In the genomic region with DNA sequence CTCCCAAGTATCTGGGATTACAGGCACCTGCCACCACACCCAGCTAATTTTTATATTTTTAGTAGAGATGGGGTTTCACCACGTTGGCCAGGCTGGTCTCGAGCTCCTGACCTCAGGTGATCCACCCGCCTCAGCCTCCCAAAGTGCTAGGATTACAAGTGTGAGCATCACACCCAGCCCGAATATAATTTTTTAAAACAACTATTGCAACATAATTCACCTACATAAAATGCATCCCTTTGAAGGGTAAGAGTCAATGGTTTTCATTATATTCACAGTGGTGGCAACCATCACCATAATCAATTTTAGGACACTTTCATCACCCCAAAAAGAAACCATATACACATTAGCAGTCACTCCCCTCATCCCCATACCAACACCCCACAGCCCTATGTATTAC, we compare ENCODE assay signal across 7 cellular contexts. TPM values are rescaled to one million over a fixed set of nuclear protein-coding genes. Genes with fewer than 3 reads are reported as not detected.
A peak's percentile ranks its signal among the peaks of the same experiment; 100 is the strongest.
DNase-seq lines count a peak whose midpoint lies in the region; ATAC-seq, FAIRE-seq and TF ChIP-seq lines count a peak whose summit lies in the region.
"Not testable (repeated sequence)": the region's sequence is repeated elsewhere in the genome, so short reads cannot be mapped to it uniquely, and the experiment has no call there.

No MANE protein-coding gene starts in this region.

- peaks cover 90% of the 10 kb centered on the region for H3K79me2 ChIP-seq in K562 (ENCODE audit: control insufficient read depth, insufficient read depth, low read length)
- H3K79me2 ChIP-seq in HepG2 (ENCODE audit: insufficient read depth, low read length) = peaks cover 77% of the 10 kb centered on the region

- H3K4me2 ChIP-seq in K562 (ENCODE audit: insufficient read depth, low read length); HepG2 (ENCODE audit: low read depth, low read length): not testable (repeated sequence)

- not testable (repeated sequence) for H3K27me3 ChIP-seq in K562 (ENCODE audit: control insufficient read depth in 2 of 2, insufficient read depth in 2 of 2, low read length in 2 of 2); HepG2 (ENCODE audit: control insufficient read depth in 1 of 2, insufficient read depth in 2 of 2, low read length in 2 of 2); gastrocnemius medialis

- not testable (repeated sequence) for H3K27ac ChIP-seq in K562 (ENCODE audit: extremely low read depth, low read depth, low read length); HepG2 (ENCODE audit: extremely low read length, insufficient read depth, low read length)
- peak overlapping the region; percentile 89 to 100 (median 98) for H3K27ac ChIP-seq in gastrocnemius medialis

- in situ Hi-C loops in K562 (cut with MboI); HepG2 (cut with HindIII; ENCODE audit: extremely low pct_ligation_motif_present, low pct_unique_long_range_greater_than_20kb); gastrocnemius medialis (cut with MboI; ENCODE audit: low sequenced_read_pairs in 4 of 4): not testable (repeated sequence)

- not testable (repeated sequence) for FAIRE-seq in K562 (lab: Jason Lieb, UNC); HepG2 (lab: Jason Lieb, UNC)

- peaks cover 37% of the 10 kb centered on the region for H3K36me3 Mint-ChIP-seq in T-cell
- H3K36me3 Mint-ChIP-seq in activated CD4-positive, alpha-beta memory T cell treated with anti-CD3 and anti-CD28 coated beads for 36 hours = peaks cover 22% of the 10 kb centered on the region
- H3K36me3 Mint-ChIP-seq in activated T-cell treated with anti-CD3 and anti-CD28 coated beads, Interleukin-2, amount 50 U/mL, for 24 hours (ENCODE audit: low read depth) = peaks cover 69% of the 10 kb centered on the region
- not testable (repeated sequence) for H3K36me3 Mint-ChIP-seq in natural killer cell

- not testable (repeated sequence) for TF ChIP-seq POLR2A in K562 (conservative IDR thresholded peaks at IDR 0.05); HepG2 (IDR thresholded peaks at IDR 0.05; ENCODE audit: insufficient read depth in 1 of 2, low read depth in 2 of 2, low read length in 2 of 2); gastrocnemius medialis (IDR thresholded peaks at IDR 0.05)

- H3K4me1 Mint-ChIP-seq in T-cell = peaks cover 74 to 82% (median 81%) of the 10 kb centered on the region in 3 donors
- H3K4me1 Mint-ChIP-seq in activated CD4-positive, alpha-beta memory T cell treated with anti-CD3 and anti-CD28 coated beads for 36 hours (ENCODE audit: low read depth) = peaks cover 58% of the 10 kb centered on the region
- peaks cover 62% of the 10 kb centered on the region for H3K4me1 Mint-ChIP-seq in activated T-cell treated with anti-CD3 and anti-CD28 coated beads, Interleukin-2, amount 50 U/mL, for 24 hours (ENCODE audit: low read depth)
- H3K4me1 Mint-ChIP-seq in natural killer cell = peaks cover 65 to 75% of the 10 kb centered on the region in 2 donors

- TF ChIP-seq RAD21 in K562 (CRISPR knock-in tag; conservative IDR thresholded peaks at IDR 0.05 in 1 of 2, IDR thresholded peaks at IDR 0.05 in 1 of 2); HepG2 (CRISPR knock-in tag; IDR thresholded peaks at IDR 0.05): not testable (repeated sequence)

- H3K4me1 ChIP-seq in K562 (replicated peaks in 1 of 2; ENCODE audit: control insufficient read depth in 2 of 2, insufficient read depth in 2 of 2, low read length in 2 of 2) (peaks cover 9 to 13% of the 10 kb centered on the region in 2 experiments; a peak in 4 of 5 replicates), HepG2 (ENCODE audit: insufficient read depth, low read length) (peaks cover 27% of the 10 kb centered on the region), gastrocnemius medialis (peaks cover 53 to 73% of the 10 kb centered on the region in 2 donors)

- not testable (repeated sequence) for H3K9me1 ChIP-seq in K562 (ENCODE audit: control insufficient read depth, insufficient read depth, low read length)

- intact Hi-C loops in activated CD4-positive, alpha-beta memory T cell treated with anti-CD3 and anti-CD28 coated beads for 36 hours (cut with micrococcal nuclease); K562 (cut with micrococcal nuclease); HepG2 (cut with micrococcal nuclease; ENCODE audit: unreplicated experiment); natural killer cell (cut with micrococcal nuclease): not testable (repeated sequence)
- intact Hi-C loops in gastrocnemius medialis (cut with DNase I; ENCODE audit: low total_unique reads) = loop anchor here (10.0 kb wide), 1 partner anchor 315 kb away; the partner anchor contains the start of genes ARPC5L and RPL35

- not testable (repeated sequence) for H3K4me3 Mint-ChIP-seq in T-cell; activated CD4-positive, alpha-beta memory T cell treated with anti-CD3 and anti-CD28 coated beads for 36 hours; activated T-cell treated with anti-CD3 and anti-CD28 coated beads, Interleukin-2, amount 50 U/mL, for 24 hours; natural killer cell

- ATAC-seq in T-cell (replicated peaks in 1 of 4); K562; HepG2; natural killer cell; gastrocnemius medialis: not testable (repeated sequence)

- H3K9me3 Mint-ChIP-seq in T-cell; activated CD4-positive, alpha-beta memory T cell treated with anti-CD3 and anti-CD28 coated beads for 36 hours; activated T-cell treated with anti-CD3 and anti-CD28 coated beads, Interleukin-2, amount 50 U/mL, for 24 hours; natural killer cell: not testable (repeated sequence)

- not testable (repeated sequence) for TF ChIP-seq CTCF in K562 (IDR thresholded peaks at IDR 0.05 in 2 of 3, conservative IDR thresholded peaks at IDR 0.05 in 1 of 3; ENCODE audit: insufficient read depth in 2 of 3, low read depth in 1 of 3, low read length in 3 of 3); HepG2 (CRISPR knock-in tag; IDR thresholded peaks at IDR 0.05); natural killer cell (IDR thresholded peaks at IDR 0.05); gastrocnemius medialis (IDR thresholded peaks at IDR 0.05 in 4 of 5, conservative IDR thresholded peaks at IDR 0.05 in 1 of 5)

- TF ChIP-seq EP300 in K562 (IDR thresholded peaks at IDR 0.05; ENCODE audit: low read length); HepG2 (IDR thresholded peaks at IDR 0.05; ENCODE audit: low read depth in 2 of 2, low read length in 2 of 2); HepG2 (CRISPR knock-in tag; IDR thresholded peaks at IDR 0.05; ENCODE audit: borderline replicate concordance): not testable (repeated sequence)

- H3K27me3 Mint-ChIP-seq in T-cell; activated CD4-positive, alpha-beta memory T cell treated with anti-CD3 and anti-CD28 coated beads for 36 hours; activated T-cell treated with anti-CD3 and anti-CD28 coated beads, Interleukin-2, amount 50 U/mL, for 24 hours; natural killer cell (ENCODE audit: low read depth in 2 of 2): not testable (repeated sequence)

- peak overlapping the region; percentile 22 to 44 for H3K27ac Mint-ChIP-seq in T-cell
- peak overlapping the region; percentile 26 for H3K27ac Mint-ChIP-seq in activated CD4-positive, alpha-beta memory T cell treated with anti-CD3 and anti-CD28 coated beads for 36 hours
- H3K27ac Mint-ChIP-seq in activated T-cell treated with anti-CD3 and anti-CD28 coated beads, Interleukin-2, amount 50 U/mL, for 24 hours = peak overlapping the region; percentile 13
- H3K27ac Mint-ChIP-seq in natural killer cell = peak overlapping the region; percentile 41 to 66

- H3K9me3 ChIP-seq in K562 (replicated peaks; ENCODE audit: control insufficient read depth, insufficient read depth, low read depth, low read length); HepG2 (ENCODE audit: low read length); gastrocnemius medialis: not testable (repeated sequence)

- not testable (repeated sequence) for BruUV-seq in K562 (replicated peaks; lab: Mats Ljungman, UMichigan); HepG2 (replicated peaks; lab: Mats Ljungman, UMichigan)

- DNase-seq in T-cell; activated CD4-positive, alpha-beta memory T cell treated with anti-CD3 and anti-CD28 coated beads for 36 hours; activated T-cell treated with anti-CD3 and anti-CD28 coated beads, Interleukin-2, amount 50 U/mL, for 24 hours; K562 (ENCODE audit: extremely low read depth in 1 of 4, low spot score in 3 of 4); HepG2 (ENCODE audit: low spot score); natural killer cell; gastrocnemius medialis: not testable (repeated sequence)

- not testable (repeated sequence) for H3K36me3 ChIP-seq in K562 (ENCODE audit: control insufficient read depth, insufficient read depth, low read length); HepG2 (replicated peaks in 1 of 2; ENCODE audit: control insufficient read depth in 1 of 2, insufficient read depth in 2 of 2, low read length in 2 of 2); gastrocnemius medialis

- 100% methylated on average over 2 of the region's 4 CpGs for WGBS in K562 (ENCODE audit: insufficient coverage, low coverage, missing lambda C conversion rate)
- 93% methylated on average over 4 of the region's 4 CpGs for WGBS in HepG2 (ENCODE audit: low lambda C conversion rate)

- POLR2A ChIA-PET in T-cell (lab: Charles Lee) = interaction anchor here in 1 of 2 donors (0.8 kb wide), 1 partner anchor 23 kb away, joined by 5 read pairs; no protein-coding TSS in a partner anchor
- POLR2A ChIA-PET in activated CD4-positive, alpha-beta memory T cell treated with anti-CD3 and anti-CD28 coated beads for 36 hours (lab: Charles Lee); K562 (lab: Yijun Ruan, JAX); HepG2 (lab: Yijun Ruan, JAX): not testable (repeated sequence)

- H3K4me3 ChIP-seq in K562; HepG2 (replicated peaks in 1 of 3; ENCODE audit: insufficient read depth in 1 of 3, low read depth in 2 of 3, low read length in 3 of 3); gastrocnemius medialis: not testable (repeated sequence)

- not testable (repeated sequence) for H2AFZ ChIP-seq in K562 (ENCODE audit: low read depth, low read length); HepG2 (ENCODE audit: low read length)

- H4K20me1 ChIP-seq in K562 (replicated peaks; ENCODE audit: control insufficient read depth, insufficient read depth, low read length); HepG2 (ENCODE audit: insufficient read depth, low read length): not testable (repeated sequence)

- H3K9ac ChIP-seq in K562 (ENCODE audit: insufficient read depth in 1 of 2, low read depth in 2 of 2, low read length in 2 of 2); HepG2 (ENCODE audit: insufficient read depth, low read depth, low read length): not testable (repeated sequence)

- CTCF ChIA-PET in T-cell (lab: Charles Lee) = interaction anchor here in 1 of 2 donors (0.6 kb wide), 1 partner anchor 12 kb away, joined by 3 read pairs; no protein-coding TSS in a partner anchor
- CTCF ChIA-PET in activated CD4-positive, alpha-beta memory T cell treated with anti-CD3 and anti-CD28 coated beads for 36 hours (lab: Charles Lee) = interaction anchor here (0.6 kb wide), 1 partner anchor 22 kb away, joined by 3 read pairs; no protein-coding TSS in a partner anchor
- CTCF ChIA-PET in K562 (lab: Yijun Ruan, JAX; ENCODE audit: low intra/inter-chr PET ratio); HepG2 (lab: Yijun Ruan, JAX; ENCODE audit: low intra/inter-chr PET ratio, low total read pairs): not testable (repeated sequence)

RNA-seq across cellular contexts. Expression of gene PPP6C, which starts 9.8 kb away (rescaled TPM):
- total RNA-seq in T-cell (10 to 100 TPM; 34.0 to 42.7 (median 37.0) TPM), K562 (2014; rRNA removed) (18.8 and 23.1 TPM in 2 replicates), K562 (2014; rRNA removed; fragmentation: Illumina TruSeq; extraction: Trizol) (41.0 and 48.5 TPM in 2 replicates), K562 (2015; rRNA removed; fragmentation: Illumina TruSeq; extraction: Trizol) (33.7 and 36.5 TPM in 2 replicates), K562 (2021) (41.5 and 44.8 TPM in 2 replicates), HepG2 (2016; rRNA removed; fragmentation: Illumina TruSeq; extraction: Trizol) (20.9 and 32.7 TPM in 2 replicates), natural killer cell (10 to 100 TPM; 31.1 to 37.4 (median 34.8) TPM), gastrocnemius medialis (10 to 100 TPM; 49.4 to 80.6 (median 73.6) TPM)
- total RNA-seq in activated CD4-positive, alpha-beta memory T cell treated with anti-CD3 and anti-CD28 coated beads for 36 hours = 10 to 100 TPM; 46.7 to 47.4 TPM
- total RNA-seq in K562 (2011; cell fraction: chromatin; rRNA removed; ENCODE audit: low replicate concordance) = 6.8 and 18.2 TPM in 2 replicates
- total RNA-seq in K562 (2011; cell fraction: nucleolus; rRNA removed) = 5.5 and 5.7 TPM in 2 replicates
- 11.7 and 18.9 TPM in 2 replicates for total RNA-seq in K562 (2011; cell fraction: nucleoplasm; rRNA removed)
- polyA plus RNA-seq in K562 (2011; rRNA removed) (27.4 and 44.8 TPM in 2 replicates), K562 (2014; fragmentation: Illumina TruSeq; extraction: Trizol) (36.0 and 40.9 TPM in 2 replicates), K562 (2014; fragmentation: Nextera tagmentation; extraction: Ambion mirVana) (10 to 100 TPM; 35.0 to 38.3 TPM), K562 (2014; rRNA removed) (25.4 and 30.0 TPM in 2 replicates), HepG2 (2011; rRNA removed) (13.0 and 18.5 TPM in 2 replicates)
- 10.1 and 24.5 TPM in 2 replicates for polyA plus RNA-seq in K562 (2011; cell fraction: cytosol; rRNA removed)
- 5.7 and 10.9 TPM in 2 replicates for polyA plus RNA-seq in K562 (2011; cell fraction: nucleus; rRNA removed)
- polyA plus RNA-seq in K562 (2012) = 26.5 and 30.6 TPM in 2 replicates
- 37.4 and 46.7 TPM in 2 replicates for polyA minus RNA-seq in K562 (2011; rRNA and poly(A)+ RNA removed)
- 16.5 and 21.3 TPM in 2 replicates for polyA minus RNA-seq in K562 (2011; cell fraction: cytosol; rRNA and poly(A)+ RNA removed)
- 3.4 and 8.1 TPM in 2 replicates for polyA minus RNA-seq in K562 (2011; cell fraction: nucleus; rRNA and poly(A)+ RNA removed)
- 7.3 and 8.8 TPM in 2 replicates for total RNA-seq in HepG2 (2016; cell fraction: cytosol; rRNA removed; fragmentation: Illumina TruSeq; extraction: Trizol; ENCODE audit: low read depth)
- 22.6 and 28.4 TPM in 2 replicates for total RNA-seq in HepG2 (2016; cell fraction: insoluble cytoplasmic fraction; rRNA removed; fragmentation: Illumina TruSeq; extraction: Trizol)
- 17.5 and 19.3 TPM in 2 replicates for total RNA-seq in HepG2 (2016; cell fraction: membrane; rRNA removed; fragmentation: Illumina TruSeq; extraction: Trizol)
- total RNA-seq in HepG2 (2016; cell fraction: nucleus; rRNA removed; fragmentation: Illumina TruSeq; extraction: Trizol) = 12.4 and 13.3 TPM in 2 replicates
- polyA plus RNA-seq in HepG2 (2011; cell fraction: cytosol; rRNA removed) = 9.8 and 15.8 TPM in 2 replicates
- 3.2 and 4.7 TPM in 2 replicates for polyA plus RNA-seq in HepG2 (2011; cell fraction: nucleus; rRNA removed)
- 16.8 and 24.2 TPM in 2 replicates for polyA plus RNA-seq in HepG2 (2012)
- polyA plus RNA-seq in HepG2 (2016; cell fraction: cytosol; fragmentation: Illumina TruSeq; extraction: Trizol; ENCODE audit: low read depth) = 8.3 and 8.4 TPM in 2 replicates
- 44.1 and 50.4 TPM in 2 replicates for polyA plus RNA-seq in HepG2 (2016; cell fraction: insoluble cytoplasmic fraction; fragmentation: Illumina TruSeq; extraction: Trizol; ENCODE audit: low read depth)
- 14.4 and 17.7 TPM in 2 replicates for polyA plus RNA-seq in HepG2 (2016; cell fraction: membrane; fragmentation: Illumina TruSeq; extraction: Trizol; ENCODE audit: low read depth)
- polyA plus RNA-seq in HepG2 (2016; cell fraction: nucleus; fragmentation: Illumina TruSeq; extraction: Trizol; ENCODE audit: insufficient read depth, low read depth) = 18.5 and 19.5 TPM in 2 replicates
- 9.8 and 19.2 TPM in 2 replicates for polyA minus RNA-seq in HepG2 (2011; rRNA and poly(A)+ RNA removed; ENCODE audit: low replicate concordance)
- 15.6 and 16.9 TPM in 2 replicates for polyA minus RNA-seq in HepG2 (2011; cell fraction: cytosol; rRNA and poly(A)+ RNA removed)
- polyA minus RNA-seq in HepG2 (2011; cell fraction: nucleus; rRNA and poly(A)+ RNA removed) = 10.2 and 11.8 TPM in 2 replicates

RNA-seq across cellular contexts. Expression of gene RABEPK, which starts 20.6 kb away (rescaled TPM):
- total RNA-seq in T-cell (10 to 100 TPM; 12.0 to 16.3 (median 15.6) TPM), K562 (2014; rRNA removed) (38.3 and 52.9 TPM in 2 replicates), K562 (2014; rRNA removed; fragmentation: Illumina TruSeq; extraction: Trizol) (46.6 and 50.3 TPM in 2 replicates), K562 (2015; rRNA removed; fragmentation: Illumina TruSeq; extraction: Trizol) (47.5 and 49.4 TPM in 2 replicates), K562 (2021) (47.4 and 51.5 TPM in 2 replicates), HepG2 (2016; rRNA removed; fragmentation: Illumina TruSeq; extraction: Trizol) (90.0 and 103 TPM in 2 replicates), natural killer cell (10 to 100 TPM; 10.6 to 13.1 (median 11.8) TPM), gastrocnemius medialis (10 to 100 TPM in 3 of 4 donors, 1 to 10 TPM in 1; 8.7 to 15.0 (median 13.4) TPM)
- 10 to 100 TPM; 20.7 to 21.9 TPM for total RNA-seq in activated CD4-positive, alpha-beta memory T cell treated with anti-CD3 and anti-CD28 coated beads for 36 hours
- 14.7 and 22.7 TPM in 2 replicates for total RNA-seq in K562 (2011; cell fraction: chromatin; rRNA removed; ENCODE audit: low replicate concordance)
- total RNA-seq in K562 (2011; cell fraction: nucleolus; rRNA removed) = 18.2 and 21.8 TPM in 2 replicates
- 18.0 and 21.3 TPM in 2 replicates for total RNA-seq in K562 (2011; cell fraction: nucleoplasm; rRNA removed)
- polyA plus RNA-seq in K562 (2011; rRNA removed) (68.2 and 68.4 TPM in 2 replicates), K562 (2014; fragmentation: Illumina TruSeq; extraction: Trizol) (52.7 and 59.3 TPM in 2 replicates), K562 (2014; fragmentation: Nextera tagmentation; extraction: Ambion mirVana) (100 to 1,000 TPM in 1 of 2 experiments, 10 to 100 TPM in 1; 81.5 to 113 TPM), K562 (2014; rRNA removed) (52.8 and 54.2 TPM in 2 replicates), HepG2 (2011; rRNA removed) (61.1 and 75.5 TPM in 2 replicates)
- polyA plus RNA-seq in K562 (2011; cell fraction: cytosol; rRNA removed) = 58.3 and 66.8 TPM in 2 replicates
- polyA plus RNA-seq in K562 (2011; cell fraction: nucleus; rRNA removed) = 39.3 and 47.1 TPM in 2 replicates
- polyA plus RNA-seq in K562 (2012) = 40.4 and 73.3 TPM in 2 replicates
- 40.8 and 47.8 TPM in 2 replicates for polyA minus RNA-seq in K562 (2011; rRNA and poly(A)+ RNA removed)
- 17.8 and 19.6 TPM in 2 replicates for polyA minus RNA-seq in K562 (2011; cell fraction: cytosol; rRNA and poly(A)+ RNA removed)
- polyA minus RNA-seq in K562 (2011; cell fraction: nucleus; rRNA and poly(A)+ RNA removed) = 6.1 and 10.8 TPM in 2 replicates
- 53.4 and 72.5 TPM in 2 replicates for total RNA-seq in HepG2 (2016; cell fraction: cytosol; rRNA removed; fragmentation: Illumina TruSeq; extraction: Trizol; ENCODE audit: low read depth)
- 93.4 and 96.8 TPM in 2 replicates for total RNA-seq in HepG2 (2016; cell fraction: insoluble cytoplasmic fraction; rRNA removed; fragmentation: Illumina TruSeq; extraction: Trizol)
- total RNA-seq in HepG2 (2016; cell fraction: membrane; rRNA removed; fragmentation: Illumina TruSeq; extraction: Trizol) = 85.0 and 123 TPM in 2 replicates
- total RNA-seq in HepG2 (2016; cell fraction: nucleus; rRNA removed; fragmentation: Illumina TruSeq; extraction: Trizol) = 41.3 and 42.3 TPM in 2 replicates
- polyA plus RNA-seq in HepG2 (2011; cell fraction: cytosol; rRNA removed) = 64.3 and 75.5 TPM in 2 replicates
- 34.1 and 38.7 TPM in 2 replicates for polyA plus RNA-seq in HepG2 (2011; cell fraction: nucleus; rRNA removed)
- 49.1 and 54.5 TPM in 2 replicates for polyA plus RNA-seq in HepG2 (2012)
- polyA plus RNA-seq in HepG2 (2016; cell fraction: cytosol; fragmentation: Illumina TruSeq; extraction: Trizol; ENCODE audit: low read depth) = 46.9 and 76.5 TPM in 2 replicates
- polyA plus RNA-seq in HepG2 (2016; cell fraction: insoluble cytoplasmic fraction; fragmentation: Illumina TruSeq; extraction: Trizol; ENCODE audit: low read depth) = 89.7 and 90.2 TPM in 2 replicates
- 64.9 and 87.8 TPM in 2 replicates for polyA plus RNA-seq in HepG2 (2016; cell fraction: membrane; fragmentation: Illumina TruSeq; extraction: Trizol; ENCODE audit: low read depth)
- polyA plus RNA-seq in HepG2 (2016; cell fraction: nucleus; fragmentation: Illumina TruSeq; extraction: Trizol; ENCODE audit: insufficient read depth, low read depth) = 63.0 and 63.2 TPM in 2 replicates
- polyA minus RNA-seq in HepG2 (2011; rRNA and poly(A)+ RNA removed; ENCODE audit: low replicate concordance) = 38.7 and 63.4 TPM in 2 replicates
- polyA minus RNA-seq in HepG2 (2011; cell fraction: cytosol; rRNA and poly(A)+ RNA removed) = 18.4 and 19.4 TPM in 2 replicates
- polyA minus RNA-seq in HepG2 (2011; cell fraction: nucleus; rRNA and poly(A)+ RNA removed) = 12.0 and 14.9 TPM in 2 replicates

RNA-seq across cellular contexts. Expression of gene SCAI, which starts 36.4 kb away (rescaled TPM):
- 10 to 100 TPM; 11.4 to 14.3 (median 13.3) TPM for total RNA-seq in T-cell
- total RNA-seq in activated CD4-positive, alpha-beta memory T cell treated with anti-CD3 and anti-CD28 coated beads for 36 hours = 10 to 100 TPM in 1 of 2 experiments, 1 to 10 TPM in 1; 9.0 to 10.8 TPM
- total RNA-seq in K562 (2011; cell fraction: chromatin; rRNA removed; ENCODE audit: low replicate concordance) = 53.4 and 125 TPM in 2 replicates
- 19.5 and 28.4 TPM in 2 replicates for total RNA-seq in K562 (2011; cell fraction: nucleolus; rRNA removed)
- total RNA-seq in K562 (2011; cell fraction: nucleoplasm; rRNA removed) = 44.9 and 60.8 TPM in 2 replicates
- 2.3 and 4.0 TPM in 2 replicates for total RNA-seq in K562 (2014; rRNA removed)
- total RNA-seq in K562 (2014; rRNA removed; fragmentation: Illumina TruSeq; extraction: Trizol) = 9.7 and 11.4 TPM in 2 replicates
- 6.2 and 7.0 TPM in 2 replicates for total RNA-seq in K562 (2015; rRNA removed; fragmentation: Illumina TruSeq; extraction: Trizol)
- 6.9 and 9.4 TPM in 2 replicates for total RNA-seq in K562 (2021)
- polyA plus RNA-seq in K562 (2011; rRNA removed) = 12.4 and 15.0 TPM in 2 replicates
- polyA plus RNA-seq in K562 (2011; cell fraction: cytosol; rRNA removed) = 2.5 and 7.2 TPM in 2 replicates
- 11.3 and 18.1 TPM in 2 replicates for polyA plus RNA-seq in K562 (2011; cell fraction: nucleus; rRNA removed)
- 2.0 and 2.8 TPM in 2 replicates for polyA plus RNA-seq in K562 (2012)
- polyA plus RNA-seq in K562 (2014; fragmentation: Illumina TruSeq; extraction: Trizol) = 3.1 and 4.1 TPM in 2 replicates
- polyA plus RNA-seq in K562 (2014; fragmentation: Nextera tagmentation; extraction: Ambion mirVana) = under 1 TPM; 0.70 to 0.84 TPM
- 4.2 TPM in 2 replicates for polyA plus RNA-seq in K562 (2014; rRNA removed)
- 26.3 and 39.0 TPM in 2 replicates for polyA minus RNA-seq in K562 (2011; rRNA and poly(A)+ RNA removed)
- polyA minus RNA-seq in K562 (2011; cell fraction: cytosol; rRNA and poly(A)+ RNA removed) = 13.0 and 19.6 TPM in 2 replicates
- 10.5 and 21.5 TPM in 2 replicates for polyA minus RNA-seq in K562 (2011; cell fraction: nucleus; rRNA and poly(A)+ RNA removed)
- 8.4 and 10.3 TPM in 2 replicates for total RNA-seq in HepG2 (2016; rRNA removed; fragmentation: Illumina TruSeq; extraction: Trizol)
- 6.0 and 8.4 TPM in 2 replicates for total RNA-seq in HepG2 (2016; cell fraction: cytosol; rRNA removed; fragmentation: Illumina TruSeq; extraction: Trizol; ENCODE audit: low read depth)
- total RNA-seq in HepG2 (2016; cell fraction: insoluble cytoplasmic fraction; rRNA removed; fragmentation: Illumina TruSeq; extraction: Trizol) = 8.4 and 11.2 TPM in 2 replicates
- 4.3 and 6.5 TPM in 2 replicates for total RNA-seq in HepG2 (2016; cell fraction: membrane; rRNA removed; fragmentation: Illumina TruSeq; extraction: Trizol)
- total RNA-seq in HepG2 (2016; cell fraction: nucleus; rRNA removed; fragmentation: Illumina TruSeq; extraction: Trizol) = 16.6 and 21.4 TPM in 2 replicates
- 3.7 and 4.4 TPM in 2 replicates for polyA plus RNA-seq in HepG2 (2011; rRNA removed)
- polyA plus RNA-seq in HepG2 (2011; cell fraction: cytosol; rRNA removed) = 1.3 and 2.6 TPM in 2 replicates
- polyA plus RNA-seq in HepG2 (2011; cell fraction: nucleus; rRNA removed) = 4.0 and 8.1 TPM in 2 replicates
- polyA plus RNA-seq in HepG2 (2012) = 1.4 and 2.2 TPM in 2 replicates
- polyA plus RNA-seq in HepG2 (2016; cell fraction: cytosol; fragmentation: Illumina TruSeq; extraction: Trizol; ENCODE audit: low read depth) = 1.3 and 2.0 TPM in 2 replicates
- polyA plus RNA-seq in HepG2 (2016; cell fraction: insoluble cytoplasmic fraction; fragmentation: Illumina TruSeq; extraction: Trizol; ENCODE audit: low read depth) = 3.3 and 3.4 TPM in 2 replicates
- polyA plus RNA-seq in HepG2 (2016; cell fraction: membrane; fragmentation: Illumina TruSeq; extraction: Trizol; ENCODE audit: low read depth) = 1.2 and 1.3 TPM in 2 replicates
- polyA plus RNA-seq in HepG2 (2016; cell fraction: nucleus; fragmentation: Illumina TruSeq; extraction: Trizol; ENCODE audit: insufficient read depth, low read depth) = 9.9 and 11.1 TPM in 2 replicates
- 6.7 and 25.4 TPM in 2 replicates for polyA minus RNA-seq in HepG2 (2011; rRNA and poly(A)+ RNA removed; ENCODE audit: low replicate concordance)
- polyA minus RNA-seq in HepG2 (2011; cell fraction: cytosol; rRNA and poly(A)+ RNA removed) = 2.2 and 5.9 TPM in 2 replicates
- 18.9 and 20.3 TPM in 2 replicates for polyA minus RNA-seq in HepG2 (2011; cell fraction: nucleus; rRNA and poly(A)+ RNA removed)
- total RNA-seq in natural killer cell = 10 to 100 TPM in 2 of 3 donors, 1 to 10 TPM in 1; 8.5 to 13.0 (median 10.7) TPM
- total RNA-seq in gastrocnemius medialis = 1 to 10 TPM; 1.1 to 4.7 (median 3.4) TPM
